ENCODE assay signal across 1 cellular context in genomic region chr2:235577404-235578330, GRCh38.
TF ChIP-seq lines count a peak whose summit lies in the region.

No MANE protein-coding gene starts in this region.

TF ChIP-seq in HepG2, 621 proteins besides CTCF, POLR2A, EP300 and RAD21 (continued from another document and continues in another):
- TF ChIP-seq ZHX2 (IDR thresholded peaks at IDR 0.05; ENCODE audit: low read depth) (0 out of 2 replicates have a peak, but pooled peaks have one; percentile 19), ZHX2 (CRISPR knock-in tag; IDR thresholded peaks at IDR 0.05; ENCODE audit: borderline replicate concordance) (no peak), TBX2 (CRISPR knock-in tag; IDR thresholded peaks at IDR 0.05; ENCODE audit: borderline replicate concordance) (peak; percentile 64), MAFG (CRISPR knock-in tag; IDR thresholded peaks at IDR 0.05) (no peak), CBX1 (IDR thresholded peaks at IDR 0.05; ENCODE audit: low read depth) (no peak), ZGPAT (CRISPR knock-in tag; IDR thresholded peaks at IDR 0.05) (peak; percentile 50), ZNF562 (CRISPR knock-in tag; IDR thresholded peaks at IDR 0.05; ENCODE audit: borderline replicate concordance) (no peak), ATAD3A (CRISPR knock-in tag; IDR thresholded peaks at IDR 0.05) (no peak), SIX1 (CRISPR knock-in tag; IDR thresholded peaks at IDR 0.05; ENCODE audit: borderline replicate concordance) (peak; percentile 68; the same call in 1 of the 2 replicates), ZNF263 (CRISPR knock-in tag; IDR thresholded peaks at IDR 0.05) (no peak), ZNF572 (CRISPR knock-in tag; IDR thresholded peaks at IDR 0.05) (no peak; the same call in 1 of the 2 replicates), TCF7 (IDR thresholded peaks at IDR 0.05; ENCODE audit: low read depth) (no peak), ELF3 (CRISPR knock-in tag; IDR thresholded peaks at IDR 0.05) (peak; percentile 22; the same call in 1 of the 2 replicates), ZBTB26 (CRISPR knock-in tag; IDR thresholded peaks at IDR 0.05; ENCODE audit: borderline replicate concordance) (0 out of 2 replicates have a peak, but pooled peaks have one; percentile 21), GLMP (CRISPR knock-in tag; IDR thresholded peaks at IDR 0.05; ENCODE audit: borderline replicate concordance) (no peak), JUND (CRISPR knock-in tag; IDR thresholded peaks at IDR 0.05) (no peak), HCFC1 (IDR thresholded peaks at IDR 0.05; ENCODE audit: low read depth, low read length) (no peak), HHEX (CRISPR knock-in tag; IDR thresholded peaks at IDR 0.05) (no peak), THYN1 (CRISPR knock-in tag; IDR thresholded peaks at IDR 0.05; ENCODE audit: borderline replicate concordance, low read depth) (no peak), MTF1 (CRISPR knock-in tag; IDR thresholded peaks at IDR 0.05) (no peak), HNRNPL (IDR thresholded peaks at IDR 0.05; ENCODE audit: low read depth, low read length) (no peak), ISX (CRISPR knock-in tag; conservative IDR thresholded peaks at IDR 0.05) (no peak), ZBTB43 (CRISPR knock-in tag; conservative IDR thresholded peaks at IDR 0.05) (no peak), POLR2AphosphoS2 (IDR thresholded peaks at IDR 0.05; ENCODE audit: low read depth, low read length) (no peak), ZNF34 (CRISPR knock-in tag; IDR thresholded peaks at IDR 0.05; ENCODE audit: borderline replicate concordance) (peak; percentile 62; the same call in 1 of the 2 replicates), PAX8 (CRISPR knock-in tag; IDR thresholded peaks at IDR 0.05; ENCODE audit: borderline replicate concordance) (peak; percentile 71; the same call in 1 of the 2 replicates), EHMT2 (IDR thresholded peaks at IDR 0.05; ENCODE audit: borderline replicate concordance, low read depth, low read length) (no peak), RARA (CRISPR knock-in tag; IDR thresholded peaks at IDR 0.05) (peak; percentile 31; the same call in 1 of the 2 replicates), THAP9 (CRISPR knock-in tag; IDR thresholded peaks at IDR 0.05; ENCODE audit: borderline replicate concordance) (peak; percentile 60; the same call in 1 of the 2 replicates), CHD2 (IDR thresholded peaks at IDR 0.05; ENCODE audit: low read depth, low read length) (no peak), SOX6 (IDR thresholded peaks at IDR 0.05) (no peak), SOX6 (CRISPR knock-in tag; IDR thresholded peaks at IDR 0.05) (peak; percentile 80; the same call in 1 of the 2 replicates), HOXD1 (CRISPR knock-in tag; IDR thresholded peaks at IDR 0.05) (no peak), FOXA3 (CRISPR knock-in tag; IDR thresholded peaks at IDR 0.05) (peak; percentile 44), ZNF83 (CRISPR knock-in tag; IDR thresholded peaks at IDR 0.05; ENCODE audit: borderline replicate concordance) (no peak), ZNF607 (CRISPR knock-in tag; IDR thresholded peaks at IDR 0.05; ENCODE audit: borderline replicate concordance) (peak; percentile 29), ZNF138 (CRISPR knock-in tag; IDR thresholded peaks at IDR 0.05; ENCODE audit: low read depth) (0 out of 2 replicates have a peak, but pooled peaks have one; percentile 15), ZNF674 (CRISPR knock-in tag; IDR thresholded peaks at IDR 0.05; ENCODE audit: low read depth) (no peak), ZNF687 (CRISPR knock-in tag; IDR thresholded peaks at IDR 0.05) (peak; percentile 81), ZNF788 (CRISPR knock-in tag; IDR thresholded peaks at IDR 0.05; ENCODE audit: borderline replicate concordance) (no peak; the same call in 1 of the 2 replicates), FOXO1 (CRISPR knock-in tag; IDR thresholded peaks at IDR 0.05) (peak; percentile 64), ZFP1 (CRISPR knock-in tag; IDR thresholded peaks at IDR 0.05) (0 out of 2 replicates have a peak, but pooled peaks have one; percentile 41), ZNF329 (CRISPR knock-in tag; IDR thresholded peaks at IDR 0.05; ENCODE audit: low read depth) (no peak), ZNF576 (CRISPR knock-in tag; IDR thresholded peaks at IDR 0.05) (no peak), BRD4 (CRISPR knock-in tag; IDR thresholded peaks at IDR 0.05) (0 out of 2 replicates have a peak, but pooled peaks have one; percentile 14), IRF9 (CRISPR knock-in tag; IDR thresholded peaks at IDR 0.05; ENCODE audit: borderline replicate concordance) (no peak; the same call in 1 of the 2 replicates)
